Comparison of ENCODE assay signal across 8 cellular contexts in the genomic region with DNA sequence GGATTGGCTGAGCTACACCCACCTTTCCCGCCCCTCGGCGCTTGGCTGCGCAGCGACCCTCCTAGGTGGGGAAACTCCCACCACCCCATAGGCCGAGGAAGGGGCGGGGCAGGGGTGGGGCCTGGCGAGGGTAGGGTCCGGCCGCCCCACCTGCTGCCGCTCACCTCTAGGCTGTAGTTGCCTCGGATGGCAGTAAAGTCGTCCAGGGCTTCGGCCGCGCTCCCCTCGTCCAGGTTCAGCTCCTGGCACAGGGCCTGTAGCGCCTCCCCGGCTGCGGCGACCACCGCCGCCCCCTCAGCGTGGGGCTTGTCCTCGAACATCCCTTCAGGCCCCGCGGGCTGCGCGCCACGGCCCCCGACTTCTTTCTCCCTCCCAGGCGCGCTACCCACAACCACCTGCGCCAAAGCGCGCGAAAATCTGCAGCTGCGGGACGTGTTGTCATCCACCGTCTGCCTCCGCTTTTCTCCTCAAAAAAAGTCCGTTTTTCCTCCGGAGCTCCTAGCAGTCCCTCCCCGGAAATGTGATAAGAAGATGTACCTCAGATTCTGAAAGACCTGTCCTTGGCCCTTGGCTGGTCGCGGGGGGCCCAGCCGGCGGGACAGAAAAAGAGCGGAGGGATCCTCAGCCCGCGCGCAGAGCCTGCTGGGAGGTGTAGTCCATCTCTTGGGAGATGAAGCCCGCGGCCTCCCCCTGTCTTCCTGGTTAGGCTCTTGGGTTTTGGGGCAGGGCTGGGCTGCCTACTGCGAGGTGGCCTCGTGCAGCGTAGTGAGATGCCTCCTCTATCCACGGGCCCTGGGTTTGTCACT. TPM values are rescaled to one million over a fixed set of nuclear protein-coding genes. Genes with fewer than 3 reads are reported as not detected.
A peak's percentile ranks its signal among the peaks of the same experiment; 100 is the strongest.
DNase-seq lines count a peak whose midpoint lies in the region; ATAC-seq and TF ChIP-seq lines count a peak whose summit lies in the region.

A gene with protein sequence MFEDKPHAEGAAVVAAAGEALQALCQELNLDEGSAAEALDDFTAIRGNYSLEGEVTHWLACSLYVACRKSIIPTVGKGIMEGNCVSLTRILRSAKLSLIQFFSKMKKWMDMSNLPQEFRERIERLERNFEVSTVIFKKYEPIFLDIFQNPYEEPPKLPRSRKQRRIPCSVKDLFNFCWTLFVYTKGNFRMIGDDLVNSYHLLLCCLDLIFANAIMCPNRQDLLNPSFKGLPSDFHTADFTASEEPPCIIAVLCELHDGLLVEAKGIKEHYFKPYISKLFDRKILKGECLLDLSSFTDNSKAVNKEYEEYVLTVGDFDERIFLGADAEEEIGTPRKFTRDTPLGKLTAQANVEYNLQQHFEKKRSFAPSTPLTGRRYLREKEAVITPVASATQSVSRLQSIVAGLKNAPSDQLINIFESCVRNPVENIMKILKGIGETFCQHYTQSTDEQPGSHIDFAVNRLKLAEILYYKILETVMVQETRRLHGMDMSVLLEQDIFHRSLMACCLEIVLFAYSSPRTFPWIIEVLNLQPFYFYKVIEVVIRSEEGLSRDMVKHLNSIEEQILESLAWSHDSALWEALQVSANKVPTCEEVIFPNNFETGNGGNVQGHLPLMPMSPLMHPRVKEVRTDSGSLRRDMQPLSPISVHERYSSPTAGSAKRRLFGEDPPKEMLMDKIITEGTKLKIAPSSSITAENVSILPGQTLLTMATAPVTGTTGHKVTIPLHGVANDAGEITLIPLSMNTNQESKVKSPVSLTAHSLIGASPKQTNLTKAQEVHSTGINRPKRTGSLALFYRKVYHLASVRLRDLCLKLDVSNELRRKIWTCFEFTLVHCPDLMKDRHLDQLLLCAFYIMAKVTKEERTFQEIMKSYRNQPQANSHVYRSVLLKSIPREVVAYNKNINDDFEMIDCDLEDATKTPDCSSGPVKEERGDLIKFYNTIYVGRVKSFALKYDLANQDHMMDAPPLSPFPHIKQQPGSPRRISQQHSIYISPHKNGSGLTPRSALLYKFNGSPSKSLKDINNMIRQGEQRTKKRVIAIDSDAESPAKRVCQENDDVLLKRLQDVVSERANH (minus strand): TSS at position 389 of the 806 bp plus-strand sequence. CDS start 69 bp downstream, at position 320.

- DNase-seq in NCI-H2227 treated with DMSO at 0.1 percent for 48 hours (lab: John Stamatoyannopoulos, UW) (peak; percentile 93), activated B cell treated with CpG ODN at 0.5 μM for 24 hours (peak; percentile 85), iris pigment epithelial cell (ENCODE audit: low read depth) (peak; percentile 76)
- peak; percentile 89 for DNase-seq in central memory CD4-positive, alpha-beta T cell
- DNase-seq in stimulated activated CD4-positive, alpha-beta T cell treated with anti-CD3 and anti-CD28 coated beads, Interleukin-12 subunit alpha, Interleukin-12 subunit beta, amount 100 ng/mL, for 24 hours (ENCODE audit: low read depth in 2 of 2) = peak; percentile 78 to 83

- H3K36me3 ChIP-seq in ACC112 (ENCODE audit: insufficient read depth, low read length) = peaks cover 3% of the 10 kb centered on the region; the same call in 1 of the 2 replicates

- H3K27me3 ChIP-seq in ACC112 (ENCODE audit: insufficient read depth, low read length) = no peaks in the 10 kb centered on the region

- POLR2A ChIA-PET in activated B cell treated with CpG ODN at 0.5 μM for 24 hours (lab: Charles Lee) = interaction anchor here (0.5 to 1.8 kb wide), 12 partner anchors 13 to 1142 kb away, joined by 3 to 43 read pairs (median 4); a partner anchor contains a TSS

- H3K36me3 Mint-ChIP-seq in activated B cell treated with CpG ODN at 0.5 μM for 24 hours (ENCODE audit: low read depth) = peaks cover 12% of the 10 kb centered on the region

- peak; percentile 80 for ATAC-seq in GM18907 (IDR thresholded peaks at IDR 0.05; ENCODE audit: unreplicated experiment)
- peak; percentile 74 for ATAC-seq in HG03159 (IDR thresholded peaks at IDR 0.05; ENCODE audit: unreplicated experiment)
- peak; percentile 87 for ATAC-seq in activated B cell treated with CpG ODN at 0.5 μM for 24 hours (ENCODE audit: low read depth)

- no peaks in the 10 kb centered on the region for H3K9me3 Mint-ChIP-seq in activated B cell treated with CpG ODN at 0.5 μM for 24 hours

- peaks cover 14% of the 10 kb centered on the region for H3K4me1 ChIP-seq in ACC112 (ENCODE audit: control insufficient read depth, insufficient read depth, low read length, unreplicated experiment)

- H3K4me1 Mint-ChIP-seq in activated B cell treated with CpG ODN at 0.5 μM for 24 hours = peaks cover 33% of the 10 kb centered on the region

- peak within 1 kb of the TSS; percentile 97 for H2AFZ ChIP-seq in ACC112 (ENCODE audit: low read length, unreplicated experiment)

- peak within 1 kb of the TSS; percentile 79 for H3K4me3 ChIP-seq in ACC112 (ENCODE audit: low read depth, low read length)

- no peak for TF ChIP-seq CTCF in activated B cell treated with CpG ODN at 0.5 μM for 24 hours (IDR thresholded peaks at IDR 0.05)

- H3K27ac ChIP-seq in ACC112 (ENCODE audit: low read depth, low read length) = peak within 1 kb of the TSS; percentile 81

- CTCF ChIA-PET in activated B cell treated with CpG ODN at 0.5 μM for 24 hours (lab: Charles Lee) = interaction anchor here (1.0 to 1.2 kb wide), 3 partner anchors 88 to 100 kb away, joined by 3 to 4 read pairs (median 3); no protein-coding TSS in a partner anchor

- no peaks in the 10 kb centered on the region for H3K27me3 Mint-ChIP-seq in activated B cell treated with CpG ODN at 0.5 μM for 24 hours

- peak within 1 kb of the TSS; percentile 100 for H3K27ac Mint-ChIP-seq in activated B cell treated with CpG ODN at 0.5 μM for 24 hours

- H3K79me2 ChIP-seq in ACC112 (ENCODE audit: control insufficient read depth, insufficient read depth, low read length, unreplicated experiment) = peaks cover 41% of the 10 kb centered on the region

- intact Hi-C loops in activated B cell treated with CpG ODN at 0.5 μM for 24 hours (cut with micrococcal nuclease) = loop anchor here (1.0 to 5.0 kb wide), 5 partner anchors 52 to 432 kb away; a partner anchor contains a TSS

- peak within 1 kb of the TSS; percentile 99 for H3K4me3 Mint-ChIP-seq in activated B cell treated with CpG ODN at 0.5 μM for 24 hours

RNA-seq across cellular contexts. Expression of the gene that starts here (rescaled TPM):
- total RNA-seq in activated B cell treated with CpG ODN at 0.5 μM for 24 hours = 18.6 and 20.4 TPM in 2 replicates

Comparison
In these comparisons a context has a peak if more than half of its experiments do, and no peak if none do; other contexts are left out.
1. Peak in every context shown above with its lines: DNase-seq, ATAC-seq, H3K4me3 ChIP-seq and H3K27ac ChIP-seq.